In the genomic region with DNA sequence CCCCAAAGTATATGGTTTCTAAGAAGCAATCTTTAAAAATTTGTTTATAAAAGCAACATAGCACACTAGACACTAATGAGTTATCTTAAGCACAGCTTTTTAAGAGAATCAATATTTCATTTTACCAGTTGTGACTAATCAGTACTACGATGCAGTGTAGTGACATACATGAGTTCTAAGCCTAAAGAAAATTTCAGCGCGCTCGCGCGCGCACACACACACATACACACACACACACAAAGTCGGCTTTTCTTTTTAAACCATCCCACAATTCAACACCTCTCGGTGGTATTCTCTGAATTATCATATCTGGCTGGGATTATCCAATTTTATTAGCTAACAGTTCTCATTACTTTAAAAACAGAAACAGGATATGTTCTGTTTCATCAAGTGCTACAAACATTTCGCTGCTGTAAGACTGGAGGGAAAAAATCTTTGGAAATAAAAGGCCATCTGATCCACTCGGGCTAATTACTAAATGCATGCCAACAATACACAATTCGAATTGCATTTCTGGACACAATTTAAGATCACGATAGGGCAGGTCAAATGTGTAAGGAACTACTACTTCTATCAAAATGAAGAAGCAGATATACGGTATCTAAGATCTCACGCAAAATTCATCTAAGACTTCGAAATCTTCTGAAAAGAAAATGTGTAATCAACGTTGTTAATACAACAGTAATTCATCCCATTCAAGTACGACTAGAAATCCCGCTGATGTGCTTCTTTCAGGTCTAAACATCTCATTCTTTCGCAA, we compare ENCODE assay signal across 8 cellular contexts. TPM values are rescaled to one million over a fixed set of nuclear protein-coding genes. Genes with fewer than 3 reads are reported as not detected.
DNase-seq lines count a peak whose midpoint lies in the region; ATAC-seq, FAIRE-seq and TF ChIP-seq lines count a peak whose summit lies in the region.

No MANE protein-coding gene starts in this region.

- TF ChIP-seq CTCF in hepatocyte (IDR thresholded peaks at IDR 0.05; ENCODE audit: poor library complexity) (no peak), smooth muscle cell (IDR thresholded peaks at IDR 0.05; ENCODE audit: borderline replicate concordance, insufficient read depth, poor library complexity, severe bottlenecking) (no peak)

- peak overlapping the region; percentile 93 for H3K4me3 ChIP-seq in H7 (ENCODE audit: insufficient read depth, low read depth, low read length)
- H3K4me3 ChIP-seq in hepatocyte, result peak overlapping the region; percentile 81
- H3K4me3 ChIP-seq in smooth muscle cell, result peak overlapping the region; percentile 78

- DNase-seq in H7 (no peak), NCI-H82 (lab: John Stamatoyannopoulos, UW) (peak; percentile 63), hepatocyte (ENCODE audit: low spot score) (peak; percentile 34), smooth muscle cell (lab: John Stamatoyannopoulos, UW; ENCODE audit: unreplicated experiment) (no peak), HTR-8/SVneo (ENCODE audit: insufficient read length, low spot score) (no peak), NCI-H1694 (lab: John Stamatoyannopoulos, UW) (no peak)
- DNase-seq in activated gamma-delta T cell treated with anti-CD3 and anti-CD28 coated beads, Interleukin-2, amount 50 U/mL, for 16 hours (ENCODE audit: low read depth), result peak; percentile 20

- H3K4me2 ChIP-seq in hepatocyte (peak overlapping the region; percentile 79), smooth muscle cell (peak overlapping the region; percentile 90)

- H3K36me3 ChIP-seq in H7 (replicated peaks; ENCODE audit: control insufficient read depth, insufficient read depth, low read length), result no peaks in the 10 kb centered on the region
- no peaks in the 10 kb centered on the region for H3K36me3 ChIP-seq in hepatocyte (replicated peaks; ENCODE audit: insufficient read depth, low read depth)
- no peaks in the 10 kb centered on the region for H3K36me3 ChIP-seq in smooth muscle cell (ENCODE audit: low read depth)

- 4% methylated on average over 20 of the region's 20 CpGs for WGBS in hepatocyte (ENCODE audit: low lambda C conversion rate, missing lambda C conversion rate)
- 7% methylated on average over 20 of the region's 20 CpGs for WGBS in smooth muscle cell (ENCODE audit: low lambda C conversion rate)

- H3K79me2 ChIP-seq in hepatocyte (peaks cover 54% of the 10 kb centered on the region), smooth muscle cell (ENCODE audit: low read depth) (peaks cover 53% of the 10 kb centered on the region)

- ATAC-seq in GM19455 (IDR thresholded peaks at IDR 0.05; ENCODE audit: unreplicated experiment), result no peak

- no peaks in the 10 kb centered on the region for H3K9me3 ChIP-seq in hepatocyte (ENCODE audit: low read depth)
- no peaks in the 10 kb centered on the region for H3K9me3 ChIP-seq in smooth muscle cell (replicated peaks; ENCODE audit: low read depth)

- H3K27me3 ChIP-seq in H7 (ENCODE audit: control insufficient read depth, insufficient read depth, low read length), result no peaks in the 10 kb centered on the region
- no peaks in the 10 kb centered on the region for H3K27me3 ChIP-seq in hepatocyte
- H3K27me3 ChIP-seq in smooth muscle cell (ENCODE audit: low read depth), result no peaks in the 10 kb centered on the region

- H3K27ac ChIP-seq in hepatocyte (peak overlapping the region; percentile 97), smooth muscle cell (ENCODE audit: low read depth) (peak overlapping the region; percentile 69)

- H3F3A ChIP-seq in smooth muscle cell (ENCODE audit: low read depth), result peaks cover 16% of the 10 kb centered on the region

- H2AFZ ChIP-seq in hepatocyte, result peak overlapping the region; percentile 6
- peak overlapping the region; percentile 77 for H2AFZ ChIP-seq in smooth muscle cell (ENCODE audit: low read depth)

- H3K9me2 ChIP-seq in hepatocyte (replicated peaks; ENCODE audit: insufficient read depth), result no peaks in the 10 kb centered on the region

- H3K9ac ChIP-seq in smooth muscle cell (ENCODE audit: low read depth), result peak overlapping the region; percentile 77

- H4K20me1 ChIP-seq in hepatocyte (ENCODE audit: insufficient read depth, poor library complexity, severe bottlenecking) (peaks cover 40% of the 10 kb centered on the region), smooth muscle cell (ENCODE audit: low read depth) (peaks cover 56% of the 10 kb centered on the region)

- FAIRE-seq in HTR-8/SVneo (lab: Jason Lieb, UNC), result no peak

- H3K4me1 ChIP-seq in hepatocyte (ENCODE audit: insufficient read depth) (peaks cover 29% of the 10 kb centered on the region), smooth muscle cell (ENCODE audit: low read depth) (peaks cover 25% of the 10 kb centered on the region)

RNA-seq across cellular contexts. Expression of gene TUT4, which starts 1.2 kb away (rescaled TPM):
- total RNA-seq in H7 (2014; rRNA removed; shearing (Covaris generic)), result 52.4 and 64.6 TPM in 2 replicates
- total RNA-seq in hepatocyte (46.4 and 58.0 TPM in 2 replicates), smooth muscle cell (33.9 and 58.3 TPM in 2 replicates)
- polyA plus RNA-seq in hepatocyte (37.9 and 44.6 TPM in 2 replicates), smooth muscle cell (13.9 and 31.3 TPM in 2 replicates)

RNA-seq across cellular contexts. Expression of gene GPX7, which starts 50.5 kb away (rescaled TPM):
- total RNA-seq in H7 (2014; rRNA removed; shearing (Covaris generic)), result 27.2 and 42.6 TPM in 2 replicates
- total RNA-seq in hepatocyte (76.3 and 78.9 TPM in 2 replicates), smooth muscle cell (164 and 192 TPM in 2 replicates)
- polyA plus RNA-seq in hepatocyte (56.4 and 58.0 TPM in 2 replicates), smooth muscle cell (136 and 164 TPM in 2 replicates)

Comparison
In these comparisons a context has a peak if more than half of its experiments do, and no peak if none do; other contexts are left out.
1. DNase-seq: peak in NCI-H82 (single experiment), activated gamma-delta T cell treated with anti-CD3 and anti-CD28 coated beads, Interleukin-2, amount 50 U/mL, for 16 hours (single experiment) and hepatocyte (single experiment); none in H7 (single experiment), smooth muscle cell (single experiment), HTR-8/SVneo (single experiment) and NCI-H1694 (single experiment).
2. Peak in every context shown above with its lines, with median percentiles within 50 percentile points of each other: H3K4me3 ChIP-seq.